Comparison of ENCODE assay signal across 8 cellular contexts in the genomic region with DNA sequence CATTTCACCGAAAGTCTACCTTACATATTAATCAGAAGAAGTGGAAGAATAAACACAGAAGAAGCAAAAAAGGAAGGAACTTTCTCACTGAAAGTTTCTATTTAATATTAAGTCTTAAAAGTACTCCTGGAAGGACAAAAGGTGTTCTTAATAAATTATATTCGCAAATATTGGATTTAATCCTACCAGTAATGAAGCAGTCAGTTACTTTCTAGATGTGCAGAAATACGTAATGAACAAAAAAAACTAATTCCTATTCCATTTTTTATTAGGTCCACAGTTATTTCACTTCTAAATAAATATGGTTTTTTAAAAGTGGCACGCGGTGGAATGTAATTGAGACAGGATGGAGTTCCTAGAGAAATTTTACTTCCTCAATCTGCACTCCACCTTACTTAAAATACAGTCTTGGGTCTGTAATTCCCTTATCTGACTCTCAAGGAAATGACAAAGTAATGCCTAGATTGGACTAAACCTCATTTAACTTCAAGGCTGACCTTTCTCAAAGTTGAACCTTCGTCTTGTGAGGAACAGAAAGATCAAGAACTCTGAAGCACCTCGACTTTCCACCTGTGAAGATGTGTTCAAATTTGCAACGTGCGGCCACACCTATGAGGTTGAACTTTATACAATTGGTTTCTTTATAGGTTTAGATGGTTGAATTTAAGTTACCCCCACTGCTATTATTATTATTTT. TPM values are rescaled to one million over a fixed set of nuclear protein-coding genes. Genes with fewer than 3 reads are reported as not detected.
A peak's percentile ranks its signal among the peaks of the same experiment; 100 is the strongest.
DNase-seq lines count a peak whose midpoint lies in the region; ATAC-seq and TF ChIP-seq lines count a peak whose summit lies in the region.

No MANE protein-coding gene starts in this region.

- no peak overlapping the region for H3K23ac ChIP-seq in mesenchymal stem cell (ENCODE audit: low read length in 2 of 2)

- in situ Hi-C loops in astrocyte of the spinal cord (cut with HindIII; ENCODE audit: low sequenced_read_pairs): no loop called here

- no peak overlapping the region for H2BK12ac ChIP-seq in mesenchymal stem cell (ENCODE audit: low read length in 2 of 2)

- H3K27me3 Mint-ChIP-seq in IgD-negative memory B cell: no peaks in the 10 kb centered on the region

- H3K9me3 Mint-ChIP-seq in IgD-negative memory B cell: peaks cover 0 to 5% (median 0%) of the 10 kb centered on the region in 3 donors

- 90% methylated on average over 4 of the region's 9 CpGs for WGBS in mesenchymal stem cell

- H3K36me3 Mint-ChIP-seq in IgD-negative memory B cell: peaks cover 14% of the 10 kb centered on the region

- peak overlapping the region; percentile 89 for H3K27ac ChIP-seq in A673 (ENCODE audit: low read depth, low read length, poor library complexity, severe bottlenecking)
- H3K27ac ChIP-seq in mesenchymal stem cell (ENCODE audit: low read length, poor library complexity, severe bottlenecking): peak overlapping the region; percentile 93

- POLR2A ChIA-PET in A673 (lab: Charles Lee; ENCODE audit: low non-redundant PET): no interaction called here

- H3K4me1 Mint-ChIP-seq in IgD-negative memory B cell: peaks cover 37 to 38% (median 38%) of the 10 kb centered on the region in 3 donors

- TF ChIP-seq CTCF in A673 (conservative IDR thresholded peaks at IDR 0.05; ENCODE audit: low read depth, low read length) (no peak), astrocyte of the spinal cord (IDR thresholded peaks at IDR 0.05; ENCODE audit: low read depth, low read length) (no peak)

- H2BK120ac ChIP-seq in mesenchymal stem cell (ENCODE audit: low read depth, low read length): no peak overlapping the region

- H3K14ac ChIP-seq in mesenchymal stem cell (ENCODE audit: low read length in 2 of 2): no peak overlapping the region

- peak overlapping the region; percentile 79 to 95 for H3K18ac ChIP-seq in mesenchymal stem cell (ENCODE audit: low read depth in 1 of 2, low read length in 2 of 2)

- H3K4me2 ChIP-seq in mesenchymal stem cell (ENCODE audit: low read length, poor library complexity, severe bottlenecking): peak overlapping the region; percentile 84

- peak overlapping the region in 1 of 2 experiments; percentile 93 for H3K4ac ChIP-seq in mesenchymal stem cell (ENCODE audit: low read depth in 1 of 2, low read length in 2 of 2)

- peak overlapping the region; percentile 77 to 94 (median 80) for H3K27ac Mint-ChIP-seq in IgD-negative memory B cell

- intact Hi-C loops in A673 (cut with micrococcal nuclease; ENCODE audit: unreplicated experiment): no loop called here

- no peak overlapping the region for H4K91ac ChIP-seq in mesenchymal stem cell (ENCODE audit: low read length)

- H4K8ac ChIP-seq in mesenchymal stem cell (ENCODE audit: low read length): no peak overlapping the region

- ATAC-seq in GM19023 (IDR thresholded peaks at IDR 0.05; ENCODE audit: unreplicated experiment): no peak

- H3K9me3 ChIP-seq in A673 (ENCODE audit: low read depth, low read length, poor library complexity, severe bottlenecking): no peaks in the 10 kb centered on the region
- H3K9me3 ChIP-seq in mesenchymal stem cell (ENCODE audit: control insufficient read depth, low read length): no peaks in the 10 kb centered on the region

- peak overlapping the region; percentile 73 for H2BK15ac ChIP-seq in mesenchymal stem cell (ENCODE audit: low read depth, poor library complexity, severe bottlenecking)

- H3K9ac ChIP-seq in mesenchymal stem cell (ENCODE audit: low read length): peak overlapping the region; percentile 98

- TSS peak; percentile 76 for BruUV-seq in A673 (replicated peaks; lab: Mats Ljungman, UMichigan)

- H2BK5ac ChIP-seq in mesenchymal stem cell (ENCODE audit: low read depth, low read length, poor library complexity, severe bottlenecking): peak overlapping the region; percentile 99

- H3K79me1 ChIP-seq in mesenchymal stem cell (replicated peaks; ENCODE audit: low read length, poor library complexity, severe bottlenecking): no peaks in the 10 kb centered on the region

- peak overlapping the region; percentile 84 to 95 (median 90) for H3K4me3 Mint-ChIP-seq in IgD-negative memory B cell

- CTCF ChIA-PET in A673 (lab: Charles Lee): no interaction called here

- no peaks in the 10 kb centered on the region for H3K27me3 ChIP-seq in A673 (replicated peaks; ENCODE audit: insufficient read depth, low read depth, low read length, poor library complexity)
- H3K27me3 ChIP-seq in mesenchymal stem cell (ENCODE audit: control insufficient read depth in 1 of 2, insufficient read depth in 1 of 2, low read length in 2 of 2): no peaks in the 10 kb centered on the region

- no peak for DNase-seq in A673 (ENCODE audit: low spot score)
- DNase-seq in astrocyte of the spinal cord (ENCODE audit: low read depth, low spot score): no peak
- no peak for DNase-seq in mesenchymal stem cell
- no peak for DNase-seq in stimulated activated CD4-positive, alpha-beta T cell treated with anti-CD3 and anti-CD28 coated beads, Interleukin-4, amount 100 ng/mL, for 4 hours
- DNase-seq in activated CD4-positive, alpha-beta T cell treated with anti-CD3 and anti-CD28 coated beads for 1 hour: no peak
- DNase-seq in NCI-H2227 (lab: John Stamatoyannopoulos, UW; ENCODE audit: unreplicated experiment): no peak

- peaks cover 3% of the 10 kb centered on the region for H3K4me1 ChIP-seq in A673 (ENCODE audit: insufficient read depth, low read length, poor library complexity, severe bottlenecking)
- H3K4me1 ChIP-seq in mesenchymal stem cell (ENCODE audit: control insufficient read depth, insufficient read depth, low read depth, low read length): peaks cover 11% of the 10 kb centered on the region

- H2AFZ ChIP-seq in mesenchymal stem cell (ENCODE audit: low read depth, low read length): no peak overlapping the region

- H3K4me3 ChIP-seq in A673 (ENCODE audit: low read depth, low read length, poor library complexity, severe bottlenecking) (peak overlapping the region; percentile 80), astrocyte of the spinal cord (ENCODE audit: low read depth, low read length) (peak overlapping the region; percentile 61), mesenchymal stem cell (ENCODE audit: insufficient read depth in 1 of 2, low read depth in 1 of 2, low read length in 2 of 2) (peak overlapping the region; percentile 72 to 89)

- no peaks in the 10 kb centered on the region for H3K36me3 ChIP-seq in A673 (ENCODE audit: insufficient read depth, low read length, poor library complexity, severe bottlenecking)
- peaks cover 2 to 29% of the 10 kb centered on the region in 2 experiments for H3K36me3 ChIP-seq in mesenchymal stem cell (ENCODE audit: control insufficient read depth in 1 of 2, insufficient read depth in 2 of 2, low read depth in 1 of 2, low read length in 2 of 2)

- H2AK5ac ChIP-seq in mesenchymal stem cell (ENCODE audit: low read length, severe bottlenecking): peak overlapping the region; percentile 90

RNA-seq across cellular contexts. Expression of gene TRAM2, which starts 1.1 kb away (rescaled TPM):
- total RNA-seq in A673 (2021): 20.9 and 21.9 TPM in 2 replicates
- 7.5 TPM for polyA plus RNA-seq in IgD-negative memory B cell
- 133 TPM for polyA plus RNA-seq in mesenchymal stem cell (2013, experiment 1 of 2)
- 130 TPM for polyA plus RNA-seq in mesenchymal stem cell (2013, experiment 2 of 2)
